17 cellular contexts compared by ENCODE assay signal in genomic region chrX:22373094-22373493, GRCh38.
DNase-seq lines count a peak whose midpoint lies in the region; ATAC-seq, FAIRE-seq and TF ChIP-seq lines count a peak whose summit lies in the region.
"Had no signal": no experiment of that assay in that cellular context is flagged by ENCODE, and none has a peak within 500 bp of the region (broad histone marks: within the 10 kb centered on the region; RNA-seq: fewer than 3 reads in every experiment).

No MANE protein-coding gene starts in this region.

- no peak for ATAC-seq in IMR-90 (ENCODE audit: low read depth)
- no peak for ATAC-seq in K562
- no peak for ATAC-seq in HG02840 (IDR thresholded peaks at IDR 0.05; ENCODE audit: low FRiP score, unreplicated experiment)
- no peak for ATAC-seq in GM19035 (IDR thresholded peaks at IDR 0.05; ENCODE audit: unreplicated experiment)
- ATAC-seq: GM12878 had no signal

- intact Hi-C loops in IMR-90 (cut with micrococcal nuclease): no loop called here
- intact Hi-C loops in K562 (cut with micrococcal nuclease): no loop called here

- TF ChIP-seq POLR2A in IMR-90 (IDR thresholded peaks at IDR 0.05; ENCODE audit: low read depth, low read length) (no peak), K562 (conservative IDR thresholded peaks at IDR 0.05) (no peak)

- TF ChIP-seq RAD21 in IMR-90 (IDR thresholded peaks at IDR 0.05; ENCODE audit: low read length): no peak
- no peak for TF ChIP-seq RAD21 in K562 (CRISPR knock-in tag; conservative IDR thresholded peaks at IDR 0.05 in 1 of 2, IDR thresholded peaks at IDR 0.05 in 1 of 2)

- dilution Hi-C loops in IMR-90 (cut with HindIII; ENCODE audit: low sequenced_read_pairs, unreplicated experiment): no loop called here

- H4K20me1 ChIP-seq in IMR-90 (ENCODE audit: insufficient read depth, low read length) (no peaks in the 10 kb centered on the region), K562 (replicated peaks; ENCODE audit: control insufficient read depth, insufficient read depth, low read length) (no peaks in the 10 kb centered on the region)
- H4K20me1 ChIP-seq: BLaER1 had no signal

- H3K9me1 ChIP-seq in IMR-90 (ENCODE audit: insufficient read depth, low read length) (no peaks in the 10 kb centered on the region), K562 (ENCODE audit: control insufficient read depth, insufficient read depth, low read length) (no peaks in the 10 kb centered on the region)

- DNase-seq in DMS53 (lab: John Stamatoyannopoulos, UW) (peak; percentile 13), DMS53 treated with DMSO at 0.1 percent for 48 hours (lab: John Stamatoyannopoulos, UW; ENCODE audit: unreplicated experiment) (no peak), IMR-90 (no peak), K562 (ENCODE audit: extremely low read depth in 1 of 4, low spot score in 3 of 4) (no peak), SKM-1 (lab: John Stamatoyannopoulos, UW; ENCODE audit: unreplicated experiment) (no peak)
- DNase-seq: CD4-positive, alpha-beta memory T cell; DMS153; DND-41; EL; GM23248; HCEC 1CT had no signal

- H3K4ac ChIP-seq in IMR-90 (ENCODE audit: low read depth, low read length): no peak overlapping the region

- no peak overlapping the region for H3K14ac ChIP-seq in IMR-90 (replicated peaks; ENCODE audit: low read depth, low read length)

- no peak for FAIRE-seq in K562 (lab: Jason Lieb, UNC)
- FAIRE-seq: GM12878, H54 had no signal

- no peak overlapping the region; the same call in 1 of the 2 replicates for H2AK5ac ChIP-seq in IMR-90 (ENCODE audit: low read depth, low read length)

- H4K5ac ChIP-seq in IMR-90 (ENCODE audit: low read depth, low read length): no peak overlapping the region

- no peak overlapping the region for H4K8ac ChIP-seq in IMR-90 (ENCODE audit: low read depth in 2 of 2, low read length in 2 of 2)

- H3K18ac ChIP-seq in IMR-90 (ENCODE audit: low read depth, low read length): no peak overlapping the region

- H3K27me3 ChIP-seq in IMR-90 (ENCODE audit: control insufficient read depth, insufficient read depth, low read length) (no peaks in the 10 kb centered on the region), K562 (ENCODE audit: control insufficient read depth in 2 of 2, insufficient read depth in 2 of 2, low read length in 2 of 2) (no peaks in the 10 kb centered on the region)
- H3K27me3 ChIP-seq: BLaER1 had no signal

- H3K27ac ChIP-seq in IMR-90 (ENCODE audit: insufficient read depth, low read length) (no peak overlapping the region), K562 (ENCODE audit: extremely low read depth, low read depth, low read length) (no peak overlapping the region)
- H3K27ac ChIP-seq: 22Rv1, BLaER1, GM23248 had no signal

- in situ Hi-C loops in IMR-90 (cut with MboI; ENCODE audit: low sequenced_read_pairs): no loop called here
- in situ Hi-C loops in K562 (cut with MboI): no loop called here

- H2AFZ ChIP-seq in IMR-90 (replicated peaks; ENCODE audit: low read length, poor library complexity): no peak overlapping the region
- no peak overlapping the region for H2AFZ ChIP-seq in K562 (ENCODE audit: low read depth, low read length)
- H2AFZ ChIP-seq: GM23248 had no signal

- no peak for TF ChIP-seq EP300 in K562 (IDR thresholded peaks at IDR 0.05; ENCODE audit: low read length)

- no peak overlapping the region for H2BK5ac ChIP-seq in IMR-90 (ENCODE audit: low read depth, low read length, poor library complexity, severe bottlenecking)

- H2AK9ac ChIP-seq in IMR-90 (replicated peaks; ENCODE audit: low read depth, low read length, poor library complexity): no peak overlapping the region

- peak overlapping the region; percentile 17; the same call in 1 of the 2 replicates for H4K91ac ChIP-seq in IMR-90 (ENCODE audit: insufficient read depth, low read depth, low read length)

- H3K4me3 ChIP-seq in IMR-90 (ENCODE audit: insufficient read depth, low read depth, low read length) (no peak overlapping the region), K562 (no peak overlapping the region)
- H3K4me3 ChIP-seq: BLaER1, GM12878, GM23248 had no signal

- WGBS in IMR-90 (ENCODE audit: extremely low coverage in 2 of 2, insufficient read length in 1 of 2), 2 experiments: no CpG with 5 or more reads among the region's 3 CpGs
- 0% methylated on average over 3 of the region's 3 CpGs for WGBS in K562 (ENCODE audit: insufficient coverage, low coverage, missing lambda C conversion rate)

- peaks cover 2% of the 10 kb centered on the region; the same call in 1 of the 2 replicates for H3K4me1 ChIP-seq in IMR-90 (ENCODE audit: control insufficient read depth, insufficient read depth, low read length)
- no peaks in the 10 kb centered on the region for H3K4me1 ChIP-seq in K562 (replicated peaks in 1 of 2; ENCODE audit: control insufficient read depth in 2 of 2, insufficient read depth in 2 of 2, low read length in 2 of 2)

- BruUV-seq in IMR-90 (replicated peaks; lab: Mats Ljungman, UMichigan) (no TSS peak), K562 (replicated peaks; lab: Mats Ljungman, UMichigan) (no TSS peak)

- H3K9ac ChIP-seq in IMR-90 (ENCODE audit: low read depth, low read length): no peak overlapping the region
- no peak overlapping the region for H3K9ac ChIP-seq in K562 (ENCODE audit: insufficient read depth in 1 of 2, low read depth in 2 of 2, low read length in 2 of 2)
- H3K9ac ChIP-seq: BLaER1, GM23248 had no signal

- H3K9me3 ChIP-seq in IMR-90 (ENCODE audit: control insufficient read depth, insufficient read depth, low read length) (no peaks in the 10 kb centered on the region), K562 (replicated peaks; ENCODE audit: control insufficient read depth, insufficient read depth, low read depth, low read length) (no peaks in the 10 kb centered on the region)

- H2BK20ac ChIP-seq in IMR-90 (ENCODE audit: low read depth, low read length): no peak overlapping the region

- no peak overlapping the region for H3K56ac ChIP-seq in IMR-90 (ENCODE audit: extremely low read depth, insufficient read depth, low read length)

- no peak overlapping the region for H2BK15ac ChIP-seq in IMR-90 (ENCODE audit: low read depth, low read length)

- H3K23ac ChIP-seq in IMR-90 (ENCODE audit: low read depth, low read length): no peak overlapping the region

- H3K36me3 ChIP-seq in IMR-90 (ENCODE audit: control insufficient read depth, insufficient read depth, low read length) (no peaks in the 10 kb centered on the region), K562 (ENCODE audit: control insufficient read depth, insufficient read depth, low read length) (no peaks in the 10 kb centered on the region)
- H3K36me3 ChIP-seq: BLaER1 had no signal

- H3K79me1 ChIP-seq in IMR-90 (ENCODE audit: low read depth in 1 of 2, low read length in 2 of 2): no peaks in the 10 kb centered on the region

- CTCF ChIA-PET in IMR-90 (lab: Yijun Ruan, JAX): no interaction called here
- CTCF ChIA-PET in K562 (lab: Yijun Ruan, JAX; ENCODE audit: low intra/inter-chr PET ratio): no interaction called here

- POLR2A ChIA-PET in IMR-90 (lab: Charles Lee; ENCODE audit: unreplicated experiment) (no interaction called here), K562 (lab: Yijun Ruan, JAX) (no interaction called here)

- TF ChIP-seq CTCF in IMR-90 (conservative IDR thresholded peaks at IDR 0.05; ENCODE audit: low read depth, low read length) (no peak), K562 (IDR thresholded peaks at IDR 0.05 in 2 of 3, conservative IDR thresholded peaks at IDR 0.05 in 1 of 3; ENCODE audit: insufficient read depth in 2 of 3, low read depth in 1 of 3, low read length in 3 of 3) (no peak)

- no peaks in the 10 kb centered on the region for H3K79me2 ChIP-seq in K562 (ENCODE audit: control insufficient read depth, insufficient read depth, low read length)

- H3K4me2 ChIP-seq in IMR-90 (ENCODE audit: low read depth, low read length) (no peak overlapping the region), K562 (ENCODE audit: insufficient read depth, low read length) (no peak overlapping the region)
- H3K4me2 ChIP-seq: BLaER1 had no signal

- no peak overlapping the region for H2BK120ac ChIP-seq in IMR-90 (ENCODE audit: low read depth, low read length)

TF ChIP-seq in IMR-90, 13 proteins besides CTCF, POLR2A, EP300 and RAD21:
- TF ChIP-seq NFE2L2 (IDR thresholded peaks at IDR 0.05; ENCODE audit: low read depth, low read length) (no peak), CHD1 (IDR thresholded peaks at IDR 0.05; ENCODE audit: low read depth, low read length) (no peak), MAFK (IDR thresholded peaks at IDR 0.05; ENCODE audit: low read depth, low read length) (peak; percentile 73), RCOR1 (IDR thresholded peaks at IDR 0.05; ENCODE audit: insufficient replicate concordance, low read length) (no peak), SMC3 (IDR thresholded peaks at IDR 0.05; ENCODE audit: low read depth, low read length) (no peak)

TF ChIP-seq in K562, 482 proteins besides CTCF, POLR2A, EP300 and RAD21:
- TF ChIP-seq C11orf30 (IDR thresholded peaks at IDR 0.05; ENCODE audit: low read depth): peak; percentile 16; the same call in 1 of the 2 replicates
- no peak for TF ChIP-seq NFATC3 (IDR thresholded peaks at IDR 0.05)
- TF ChIP-seq ZNF316 (IDR thresholded peaks at IDR 0.05): 0 out of 2 replicates have a peak, but pooled peaks have one; percentile 9
- no peak for TF ChIP-seq NR1H2 (CRISPR knock-in tag; IDR thresholded peaks at IDR 0.05)
- TF ChIP-seq MYBL2 (IDR thresholded peaks at IDR 0.05; ENCODE audit: low read depth): no peak
- TF ChIP-seq MYBL2 (CRISPR knock-in tag; IDR thresholded peaks at IDR 0.05; ENCODE audit: borderline replicate concordance): no peak
